18 cellular contexts compared by ENCODE assay signal in genomic region chr5:89307972-89308371, GRCh38.
DNase-seq lines count a peak whose midpoint lies in the region; ATAC-seq, FAIRE-seq and TF ChIP-seq lines count a peak whose summit lies in the region.
"Had no signal": no experiment of that assay in that cellular context is flagged by ENCODE, and none has a peak within 500 bp of the region (broad histone marks: within the 10 kb centered on the region; RNA-seq: fewer than 3 reads in every experiment).

No MANE protein-coding gene starts in this region.

- H3K36me3 Mint-ChIP-seq in stimulated activated naive B cell treated with anti-CD40 and anti-IgM and Interleukin-4, amounts not matched to agents 10 μg/mL and 1 μg/mL and 100 μg/mL, for 72 hours, result peaks cover 17 to 18% of the 10 kb centered on the region in 2 donors
- H3K36me3 Mint-ChIP-seq: CD4-positive, CD25-positive, alpha-beta regulatory T cell; CD8-positive, alpha-beta T cell had no signal

- H2AFZ ChIP-seq in KMS-11 (ENCODE audit: low read depth), result no peak overlapping the region
- H2AFZ ChIP-seq: GM23338 had no signal

- peaks cover 72% of the 10 kb centered on the region for H3K4me1 ChIP-seq in KMS-11 (ENCODE audit: low read depth, poor library complexity, severe bottlenecking)
- H3K4me1 ChIP-seq: Caco-2 had no signal

- H3K27me3 ChIP-seq in KMS-11 (ENCODE audit: insufficient read depth, low read depth), result no peaks in the 10 kb centered on the region

- CTCF ChIA-PET in GM10248 (lab: Yijun Ruan, JAX), result no interaction called here

- no peaks in the 10 kb centered on the region for H3K79me2 ChIP-seq in KMS-11 (ENCODE audit: insufficient read depth, low read depth)

- no peak overlapping the region for H3K27ac ChIP-seq in KMS-11

- H4K20me1 ChIP-seq in KMS-11 (ENCODE audit: insufficient read depth), result no peaks in the 10 kb centered on the region

- H3K36me3 ChIP-seq in KMS-11 (ENCODE audit: insufficient read depth), result no peaks in the 10 kb centered on the region

- POLR2A ChIA-PET in GM10248 (lab: Yijun Ruan, JAX), result no interaction called here

- peaks cover 6% of the 10 kb centered on the region in 2 donors for H3K9me3 Mint-ChIP-seq in stimulated activated naive B cell treated with anti-CD40 and anti-IgM and Interleukin-4, amounts not matched to agents 10 μg/mL and 1 μg/mL and 100 μg/mL, for 72 hours
- H3K9me3 Mint-ChIP-seq: GM23338, H9 had no signal

- peaks cover 31 to 47% of the 10 kb centered on the region in 2 donors for H3K4me1 Mint-ChIP-seq in stimulated activated naive B cell treated with anti-CD40 and anti-IgM and Interleukin-4, amounts not matched to agents 10 μg/mL and 1 μg/mL and 100 μg/mL, for 72 hours
- H3K4me1 Mint-ChIP-seq: CD4-positive, CD25-positive, alpha-beta regulatory T cell had no signal

- peak overlapping the region; percentile 77 for H3K27ac Mint-ChIP-seq in stimulated activated naive B cell treated with anti-CD40 and anti-IgM and Interleukin-4, amounts not matched to agents 10 μg/mL and 1 μg/mL and 100 μg/mL, for 72 hours
- H3K27ac Mint-ChIP-seq: CD4-positive, CD25-positive, alpha-beta regulatory T cell; CD8-positive, alpha-beta T cell; H9 had no signal

- ATAC-seq in stimulated activated naive B cell treated with anti-CD40 and anti-IgM and Interleukin-4, amounts not matched to agents 10 μg/mL and 1 μg/mL and 100 μg/mL, for 72 hours (replicated peaks), result no peak
- ATAC-seq: CD8-positive, alpha-beta T cell; GM23338; HCT116 had no signal

- no peak overlapping the region for H3K4me3 Mint-ChIP-seq in stimulated activated naive B cell treated with anti-CD40 and anti-IgM and Interleukin-4, amounts not matched to agents 10 μg/mL and 1 μg/mL and 100 μg/mL, for 72 hours
- H3K4me3 Mint-ChIP-seq: CD4-positive, CD25-positive, alpha-beta regulatory T cell; CD8-positive, alpha-beta T cell; GM23338; H9 had no signal

- H3K27me3 Mint-ChIP-seq in stimulated activated naive B cell treated with anti-CD40 and anti-IgM and Interleukin-4, amounts not matched to agents 10 μg/mL and 1 μg/mL and 100 μg/mL, for 72 hours, result no peaks in the 10 kb centered on the region

- TF ChIP-seq CTCF in KMS-11 (conservative IDR thresholded peaks at IDR 0.05; ENCODE audit: low read depth, low read length) (no peak), GM10248 (IDR thresholded peaks at IDR 0.05; ENCODE audit: control extremely low read depth, extremely low read depth, low read depth, missing control alignments) (no peak)

- peak overlapping the region; percentile 33; the same call in 1 of the 2 replicates for H3K4me2 ChIP-seq in KMS-11
- H3K4me2 ChIP-seq: GM23338 had no signal

- H3K4me3 ChIP-seq in KMS-11 (IDR thresholded peaks at IDR 0.05; ENCODE audit: insufficient read depth, low read depth, low read length), result no peak overlapping the region
- H3K4me3 ChIP-seq: GM23338 had no signal

- peak; percentile 21 for FAIRE-seq in islet of Langerhans (lab: Jason Lieb, UNC)

- DNase-seq in OCI-M1 (lab: John Stamatoyannopoulos, UW) (peak; percentile 62), GM19238 (ENCODE audit: insufficient read length, low spot score) (no peak), GM10248 (ENCODE audit: extremely low spot score) (no peak), NCI-H187 (lab: John Stamatoyannopoulos, UW) (no peak)
- DNase-seq in stimulated activated naive B cell treated with anti-CD40 and anti-IgM and Interleukin-4, amounts not matched to agents 10 μg/mL and 1 μg/mL and 100 μg/mL, for 72 hours, result no peak
- DNase-seq: C1 segment of cervical spinal cord; Caco-2; CD4-positive, CD25-positive, alpha-beta regulatory T cell; CD8-positive, alpha-beta T cell; DMS 273 treated with DMSO at 0.1 percent for 48 hours; DMS79; EL; GDM1; H9 had no signal

- H3K9ac ChIP-seq in KMS-11, result no peak overlapping the region
